In genomic region chr9:128636024-128636390, GRCh38 we compare ENCODE assay signal across 8 cellular contexts. TPM values are rescaled to one million over a fixed set of nuclear protein-coding genes. Genes with fewer than 3 reads are reported as not detected.
DNase-seq lines count a peak whose midpoint lies in the region; ATAC-seq and TF ChIP-seq lines count a peak whose summit lies in the region.

No MANE protein-coding gene starts in this region.

- peaks cover 77% of the 10 kb centered on the region for H3K36me3 ChIP-seq in MG63

- ATAC-seq in HG03097 (IDR thresholded peaks at IDR 0.05; ENCODE audit: low FRiP score, unreplicated experiment) (no peak), HG02870 (IDR thresholded peaks at IDR 0.05; ENCODE audit: unreplicated experiment) (no peak)

- H3K27me3 ChIP-seq in MG63, result no peaks in the 10 kb centered on the region

- peak overlapping the region; percentile 76 to 99 for H3K27ac ChIP-seq in coronary artery

- POLR2A ChIA-PET in AG04449 (lab: Yijun Ruan, JAX), result interaction anchor here (0.6 to 1.8 kb wide), 7 partner anchors 10 to 153 kb away, joined by 3 to 9 read pairs (median 4); partner anchors contain the start of genes SET and SPTAN1

- TF ChIP-seq CTCF in AG04449 (IDR thresholded peaks at IDR 0.05; ENCODE audit: insufficient read depth, low read length, missing control alignments), result peak; percentile 17
- TF ChIP-seq CTCF in coronary artery (IDR thresholded peaks at IDR 0.05), result no peak

- H3K4me3 ChIP-seq in AG04449 (ENCODE audit: low read depth, low read length) (no peak overlapping the region), MG63 (no peak overlapping the region; the same call in 1 of the 2 replicates), coronary artery (no peak overlapping the region)

- no peaks in the 10 kb centered on the region for H3K9me3 ChIP-seq in MG63

- no peak for DNase-seq in AG04449 (ENCODE audit: low read depth, low spot score)
- DNase-seq in MG63, result peak; percentile 80
- no peak for DNase-seq in coronary artery (ENCODE audit: low spot score)
- peak; percentile 52 for DNase-seq in mucosa of gallbladder (ENCODE audit: low spot score)
- no peak for DNase-seq in stimulated activated naive CD4-positive, alpha-beta T cell treated with Interleukin-2 at 50 U/mL for 16 hours (lab: John Stamatoyannopoulos, UW)
- no peak for DNase-seq in activated CD8-positive, alpha-beta memory T cell treated with anti-CD3 and anti-CD28 coated beads, Interleukin-2, amount 50 U/mL, for 48 hours

- CTCF ChIA-PET in AG04449 (lab: Yijun Ruan, JAX), result interaction anchor here (0.6 to 4.3 kb wide), 32 partner anchors 8 to 301 kb away, joined by 3 to 53 read pairs (median 4); partner anchors contain the start of genes ENDOG, PKN3, SPTAN1 and ZER1

RNA-seq across cellular contexts. Expression of gene DYNC2I2, which starts 20.6 kb away (rescaled TPM):
- total RNA-seq in MG63 (2014; rRNA removed; shearing (Covaris generic); ENCODE audit: low replicate concordance), result 117 and 122 TPM in 2 replicates
- total RNA-seq in mucosa of gallbladder, result 56.7 TPM

RNA-seq across cellular contexts. Expression of gene SET, which starts 53.0 kb away (rescaled TPM):
- total RNA-seq in MG63 (2014; rRNA removed; shearing (Covaris generic); ENCODE audit: low replicate concordance), result 782 and 1,015 TPM in 2 replicates
- total RNA-seq in mucosa of gallbladder, result 198 TPM

Comparison
In these comparisons a context has a peak if more than half of its experiments do, and no peak if none do; other contexts are left out.
1. DNase-seq: peak in MG63 (single experiment) and mucosa of gallbladder (single experiment); none in AG04449 (single experiment), coronary artery (single experiment), stimulated activated naive CD4-positive, alpha-beta T cell treated with Interleukin-2 at 50 U/mL for 16 hours (single experiment) and activated CD8-positive, alpha-beta memory T cell treated with anti-CD3 and anti-CD28 coated beads, Interleukin-2, amount 50 U/mL, for 48 hours (single experiment).